Comparison of ENCODE assay signal across 8 cellular contexts in the genomic region with DNA sequence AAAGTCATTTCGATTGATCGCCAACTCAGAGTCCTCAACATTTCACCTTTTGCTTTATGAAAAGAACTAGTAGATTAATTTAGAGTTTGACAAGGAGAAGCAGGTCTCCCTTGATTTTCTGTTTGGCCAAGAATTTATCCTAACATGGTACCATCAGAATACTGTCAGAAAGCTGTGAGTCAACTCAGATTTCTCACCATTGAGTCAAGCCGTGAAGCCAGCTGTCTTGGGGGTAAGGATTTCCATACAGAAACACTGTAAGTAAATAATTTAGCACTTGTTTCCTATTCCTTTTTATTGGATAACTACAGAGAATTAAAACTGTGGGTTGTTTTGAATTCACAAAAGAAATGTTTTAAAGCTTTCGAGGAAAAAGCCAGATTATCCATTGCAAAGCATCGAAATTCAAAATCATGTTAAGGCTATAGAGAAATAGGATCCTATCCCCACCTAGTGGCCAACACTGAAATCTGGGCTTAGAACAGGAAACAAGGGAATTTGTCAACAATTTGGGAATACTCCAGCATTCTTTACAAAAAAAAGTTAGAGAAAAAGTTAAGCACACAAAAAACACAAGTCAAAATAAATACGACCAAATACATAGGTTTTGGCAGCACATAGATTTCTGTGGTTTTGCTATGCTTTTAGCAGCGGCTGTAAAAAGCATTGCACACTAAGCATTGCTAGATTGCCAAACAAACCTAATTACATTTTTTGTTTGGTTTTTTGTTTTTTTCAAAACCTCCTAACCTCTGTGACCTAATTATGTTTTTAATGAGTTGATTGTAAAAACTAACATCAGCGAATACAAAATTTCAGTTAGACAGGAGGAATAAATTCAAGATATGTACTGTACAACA. TPM values are rescaled to one million over a fixed set of nuclear protein-coding genes. Genes with fewer than 3 reads are reported as not detected.
DNase-seq lines count a peak whose midpoint lies in the region; ATAC-seq and TF ChIP-seq lines count a peak whose summit lies in the region.

No MANE protein-coding gene starts in this region.

- H3K4me1 ChIP-seq in breast epithelium, result no peaks in the 10 kb centered on the region
- no peaks in the 10 kb centered on the region for H3K4me1 ChIP-seq in lower lobe of right lung

- DNase-seq in NCI-H510A treated with DMSO at 0.1 percent for 48 hours (lab: John Stamatoyannopoulos, UW), result peak; percentile 33
- DNase-seq in NCI-H510A (lab: John Stamatoyannopoulos, UW), result no peak
- DNase-seq in NCI-H1105 (lab: John Stamatoyannopoulos, UW), result peak; percentile 19
- no peak for DNase-seq in breast epithelium (ENCODE audit: low spot score in 2 of 2)
- no peak for DNase-seq in lower lobe of right lung
- DNase-seq in NK-92 (lab: John Stamatoyannopoulos, UW; ENCODE audit: unreplicated experiment), result no peak
- DNase-seq in HUDEP-2 (lab: John Stamatoyannopoulos, UW; ENCODE audit: unreplicated experiment in 76 of 76), result no peak

- no peak for ATAC-seq in lower lobe of right lung
- no peak for ATAC-seq in GM19351 (IDR thresholded peaks at IDR 0.05; ENCODE audit: unreplicated experiment)

- no peaks in the 10 kb centered on the region for H3K36me3 ChIP-seq in breast epithelium
- H3K36me3 ChIP-seq in lower lobe of right lung, result no peaks in the 10 kb centered on the region

- H3K27ac ChIP-seq in breast epithelium (no peak overlapping the region), lower lobe of right lung (no peak overlapping the region)

- intact Hi-C loops in breast epithelium (cut with DNase I; ENCODE audit: low total_unique reads) (no loop called here), lower lobe of right lung (cut with DNase I) (no loop called here)

- TF ChIP-seq POLR2A in breast epithelium (IDR thresholded peaks at IDR 0.05), result no peak

- no peak overlapping the region for H3K4me3 ChIP-seq in breast epithelium
- no peak overlapping the region for H3K4me3 ChIP-seq in lower lobe of right lung

- TF ChIP-seq CTCF in breast epithelium (IDR thresholded peaks at IDR 0.05), result peak; percentile 59 to 81 (median 80)
- TF ChIP-seq CTCF in lower lobe of right lung (IDR thresholded peaks at IDR 0.05), result peak; percentile 79

- peaks cover 0 to 5% of the 10 kb centered on the region in 2 donors for H3K27me3 ChIP-seq in breast epithelium
- H3K27me3 ChIP-seq in lower lobe of right lung (ENCODE audit: low read depth), result peaks cover 3% of the 10 kb centered on the region

- H3K9me3 ChIP-seq in breast epithelium, result peaks cover 6 to 9% of the 10 kb centered on the region in 2 donors
- H3K9me3 ChIP-seq in lower lobe of right lung, result peaks cover 12% of the 10 kb centered on the region

RNA-seq across cellular contexts. Expression of a gene that starts 44.2 kb away (rescaled TPM):
- total RNA-seq in breast epithelium (1 to 10 TPM in 1 of 3 donors, under 1 TPM in 2; 0.32 to 1.0 (median 0.98) TPM), lower lobe of right lung (0.77 TPM)

RNA-seq across cellular contexts. Expression of a gene that starts 52.4 kb away (rescaled TPM):
- 10 to 100 TPM; 27.4 to 39.1 (median 27.5) TPM for total RNA-seq in breast epithelium
- 47.4 TPM for total RNA-seq in lower lobe of right lung

RNA-seq across cellular contexts. Expression of a gene that starts 52.6 kb away (rescaled TPM):
- total RNA-seq in breast epithelium (10 to 100 TPM; 55.0 to 79.3 (median 74.1) TPM), lower lobe of right lung (76.0 TPM)

RNA-seq across cellular contexts. Expression of a gene that starts 56.4 kb away (rescaled TPM):
- 10 to 100 TPM; 17.0 to 33.8 (median 18.4) TPM for total RNA-seq in breast epithelium
- total RNA-seq in lower lobe of right lung, result 13.3 TPM

Comparison
In these comparisons a context has a peak if more than half of its experiments do, and no peak if none do; other contexts are left out.
1. DNase-seq: peak in NCI-H510A treated with DMSO at 0.1 percent for 48 hours (single experiment) and NCI-H1105 (single experiment); none in NCI-H510A (single experiment), breast epithelium (0 of 2), lower lobe of right lung (single experiment), NK-92 (single experiment) and HUDEP-2 (0 of 76).